In genomic region chr20:17681741-17682102, GRCh38 we compare ENCODE assay signal across 8 cellular contexts. TPM values are rescaled to one million over a fixed set of nuclear protein-coding genes. Genes with fewer than 3 reads are reported as not detected.
A peak's percentile ranks its signal among the peaks of the same experiment; 100 is the strongest.
DNase-seq lines count a peak whose midpoint lies in the region; ATAC-seq, FAIRE-seq and TF ChIP-seq lines count a peak whose summit lies in the region.

No MANE protein-coding gene starts in this region.

- no peak for TF ChIP-seq CTCF in Loucy (conservative IDR thresholded peaks at IDR 0.05; ENCODE audit: low read length)
- no peak for TF ChIP-seq CTCF in parathyroid adenoma (IDR thresholded peaks at IDR 0.05)

- peak overlapping the region; percentile 87 to 96 (median 90) for H3K4me3 Mint-ChIP-seq in CD4-positive, CD25-positive, alpha-beta regulatory T cell
- peak overlapping the region; percentile 79 to 85 for H3K4me3 Mint-ChIP-seq in effector memory CD8-positive, alpha-beta T cell

- H3K9me3 Mint-ChIP-seq in CD4-positive, CD25-positive, alpha-beta regulatory T cell: peaks cover 0 to 2% (median 0%) of the 10 kb centered on the region in 7 donors
- no peaks in the 10 kb centered on the region for H3K9me3 Mint-ChIP-seq in effector memory CD8-positive, alpha-beta T cell

- H3K4me1 ChIP-seq in CD4-positive, CD25-positive, alpha-beta regulatory T cell (ENCODE audit: control insufficient read depth, insufficient read depth, low read length, poor library complexity, severe bottlenecking): peaks cover 17% of the 10 kb centered on the region
- H3K4me1 ChIP-seq in Loucy (ENCODE audit: insufficient read depth, low read length, poor library complexity, severe bottlenecking) (peaks cover 35% of the 10 kb centered on the region), parathyroid adenoma (peaks cover 7% of the 10 kb centered on the region)

- H3K9me2 ChIP-seq in Loucy (replicated peaks; ENCODE audit: low read depth, low read length): no peaks in the 10 kb centered on the region

- no peak overlapping the region for H3K4me3 ChIP-seq in CD4-positive, CD25-positive, alpha-beta regulatory T cell (ENCODE audit: low read depth, low read length)
- peak overlapping the region; percentile 98 for H3K4me3 ChIP-seq in Loucy (ENCODE audit: low read length, poor library complexity, severe bottlenecking)
- H3K4me3 ChIP-seq in parathyroid adenoma (ENCODE audit: low read depth, low read length): peak overlapping the region; percentile 62

- no peak overlapping the region for H3K27ac Mint-ChIP-seq in CD4-positive, CD25-positive, alpha-beta regulatory T cell
- peak overlapping the region; percentile 80 to 85 for H3K27ac Mint-ChIP-seq in effector memory CD8-positive, alpha-beta T cell

- H3K27me3 Mint-ChIP-seq in CD4-positive, CD25-positive, alpha-beta regulatory T cell: peaks cover 33% of the 10 kb centered on the region
- peaks cover 24 to 33% of the 10 kb centered on the region in 2 donors for H3K27me3 Mint-ChIP-seq in effector memory CD8-positive, alpha-beta T cell

- H3K36me3 ChIP-seq in CD4-positive, CD25-positive, alpha-beta regulatory T cell (ENCODE audit: control insufficient read depth, insufficient read depth, low read length): no peaks in the 10 kb centered on the region
- H3K36me3 ChIP-seq in Loucy (ENCODE audit: insufficient read depth, low read length) (peaks cover 6% of the 10 kb centered on the region; the same call in 1 of the 2 replicates), parathyroid adenoma (ENCODE audit: control insufficient read depth, insufficient read depth, low read length) (no peaks in the 10 kb centered on the region)

- no peak for DNase-seq in CD4-positive, CD25-positive, alpha-beta regulatory T cell
- peak in 1 of 3 experiments; percentile 6 for DNase-seq in effector memory CD8-positive, alpha-beta T cell
- DNase-seq in glomerular visceral epithelial cell (ENCODE audit: extremely low spot score) (no peak), RCC 7860 (ENCODE audit: low spot score) (no peak), OCI-M2 (lab: John Stamatoyannopoulos, UW; ENCODE audit: unreplicated experiment) (no peak)

- peaks cover 19% of the 10 kb centered on the region for H3K27me3 ChIP-seq in CD4-positive, CD25-positive, alpha-beta regulatory T cell (ENCODE audit: control insufficient read depth, insufficient read depth, low read length)
- H3K27me3 ChIP-seq in Loucy (ENCODE audit: insufficient read depth, low read length, poor library complexity, severe bottlenecking): no peaks in the 10 kb centered on the region
- no peaks in the 10 kb centered on the region for H3K27me3 ChIP-seq in parathyroid adenoma (ENCODE audit: control insufficient read depth, insufficient read depth, low read length)

- no peaks in the 10 kb centered on the region for H3F3A ChIP-seq in Loucy (ENCODE audit: low read depth)

- H3K4me2 ChIP-seq in Loucy (ENCODE audit: low read depth, low read length, poor library complexity, severe bottlenecking) (no peak overlapping the region), parathyroid adenoma (ENCODE audit: low read length) (peak overlapping the region; percentile 52)

- H3K9ac ChIP-seq in Loucy (ENCODE audit: low read depth, low read length, poor library complexity, severe bottlenecking): no peak overlapping the region
- no peak overlapping the region for H3K9ac ChIP-seq in parathyroid adenoma

- H3K79me2 ChIP-seq in Loucy (ENCODE audit: insufficient read depth, low read length): peaks cover 43% of the 10 kb centered on the region
- peaks cover 32% of the 10 kb centered on the region for H3K79me2 ChIP-seq in parathyroid adenoma

- FAIRE-seq in RCC 7860 (lab: Jason Lieb, UNC): no peak

- H3K36me3 Mint-ChIP-seq in CD4-positive, CD25-positive, alpha-beta regulatory T cell: no peaks in the 10 kb centered on the region
- peaks cover 17% of the 10 kb centered on the region for H3K36me3 Mint-ChIP-seq in effector memory CD8-positive, alpha-beta T cell (ENCODE audit: insufficient read depth)

- H3K27ac ChIP-seq in CD4-positive, CD25-positive, alpha-beta regulatory T cell (ENCODE audit: insufficient read depth, low read length, poor library complexity, severe bottlenecking): peak overlapping the region; percentile 62
- H3K27ac ChIP-seq in parathyroid adenoma: peak overlapping the region; percentile 87

- H4K20me1 ChIP-seq in Loucy (ENCODE audit: insufficient read depth, low read length, poor library complexity, severe bottlenecking): peaks cover 36% of the 10 kb centered on the region

- no peak for ATAC-seq in CD4-positive, CD25-positive, alpha-beta regulatory T cell (ENCODE audit: low read depth in 2 of 2)
- ATAC-seq in GM21526 (IDR thresholded peaks at IDR 0.05; ENCODE audit: low FRiP score, unreplicated experiment): peak; percentile 5
- peak; percentile 0 for ATAC-seq in effector memory CD8-positive, alpha-beta T cell (replicated peaks)

- H3K9me3 ChIP-seq in CD4-positive, CD25-positive, alpha-beta regulatory T cell (ENCODE audit: control insufficient read depth in 2 of 2, low read length in 2 of 2): no peaks in the 10 kb centered on the region
- H3K9me3 ChIP-seq in Loucy (ENCODE audit: insufficient read depth, low read depth, low read length) (no peaks in the 10 kb centered on the region), parathyroid adenoma (ENCODE audit: control insufficient read depth, low read length) (no peaks in the 10 kb centered on the region)

- peaks cover 0 to 22% (median 14%) of the 10 kb centered on the region in 4 donors for H3K4me1 Mint-ChIP-seq in CD4-positive, CD25-positive, alpha-beta regulatory T cell
- H3K4me1 Mint-ChIP-seq in effector memory CD8-positive, alpha-beta T cell (ENCODE audit: low read depth in 2 of 2): peaks cover 14 to 22% of the 10 kb centered on the region in 2 donors

- H2AFZ ChIP-seq in Loucy (ENCODE audit: low read length): peak overlapping the region; percentile 63; the same call in 1 of the 2 replicates
- peak overlapping the region; percentile 88 for H2AFZ ChIP-seq in parathyroid adenoma

RNA-seq across cellular contexts. Expression of gene RRBP1, which starts 0.3 kb away (rescaled TPM):
- total RNA-seq in CD4-positive, CD25-positive, alpha-beta regulatory T cell: 33.6 TPM
- polyA plus RNA-seq in CD4-positive, CD25-positive, alpha-beta regulatory T cell: 1 to 10 TPM in 2 of 4 donors, under 1 TPM in 2; 0.60 to 2.1 (median 1.4) TPM

RNA-seq across cellular contexts. Expression of gene BANF2, which starts 18.0 kb away (rescaled TPM):
- not detected for total RNA-seq in CD4-positive, CD25-positive, alpha-beta regulatory T cell
- polyA plus RNA-seq in CD4-positive, CD25-positive, alpha-beta regulatory T cell: not detected

Comparison
In these comparisons a context has a peak if more than half of its experiments do, and no peak if none do; other contexts are left out.
1. ATAC-seq: peak in GM21526 (single experiment) and effector memory CD8-positive, alpha-beta T cell (single experiment); none in CD4-positive, CD25-positive, alpha-beta regulatory T cell (0 of 2).
2. H3K27ac Mint-ChIP-seq: peak in effector memory CD8-positive, alpha-beta T cell (2 of 2); none in CD4-positive, CD25-positive, alpha-beta regulatory T cell (0 of 3).